ENCODE assay signal across 1 cellular context in genomic region chr12:41888285-41888684, GRCh38.
"Had no signal": no experiment of that assay in that cellular context is flagged by ENCODE, and none has a peak within 500 bp of the region (broad histone marks: within the 10 kb centered on the region; RNA-seq: fewer than 3 reads in every experiment).

No MANE protein-coding gene starts in this region.

- H3K9me3 ChIP-seq: MG63 had no signal

- H3K36me3 ChIP-seq: MG63 had no signal

- H3K27me3 ChIP-seq: MG63 had no signal

- H3K4me3 ChIP-seq: MG63 had no signal
